Comparison of ENCODE assay signal across 8 cellular contexts in genomic region chr18:48950536-48951447, GRCh38. TPM values are rescaled to one million over a fixed set of nuclear protein-coding genes. Genes with fewer than 3 reads are reported as not detected.
DNase-seq lines count a peak whose midpoint lies in the region; ATAC-seq and TF ChIP-seq lines count a peak whose summit lies in the region.

TSS of gene SMAD7 (minus strand) at chr18:48950965. CDS start at chr18:48950424, 541 bp downstream.

- peak; percentile 68 for DNase-seq in DMS 273 (lab: John Stamatoyannopoulos, UW; ENCODE audit: unreplicated experiment)
- no peak for DNase-seq in DMS 273 treated with DMSO at 0.1 percent for 48 hours (lab: John Stamatoyannopoulos, UW)
- peak; percentile 91 for DNase-seq in NCI-H69 (lab: John Stamatoyannopoulos, UW)
- DNase-seq in mesenchymal stem cell: peak; percentile 47
- DNase-seq in type B pancreatic cell (ENCODE audit: extremely low spot score, unreplicated experiment): no peak
- no peak for DNase-seq in stimulated activated CD4-positive, alpha-beta T cell treated with anti-CD3 and anti-CD28 coated beads, Interleukin-15, amount 100 ng/mL, for 24 hours

- peak within 1 kb of the TSS; percentile 88 for H4K91ac ChIP-seq in mesenchymal stem cell (ENCODE audit: low read length)

- H3K18ac ChIP-seq in mesenchymal stem cell (ENCODE audit: low read depth in 1 of 2, low read length in 2 of 2): peak within 1 kb of the TSS; percentile 97 to 99

- H2BK120ac ChIP-seq in mesenchymal stem cell (ENCODE audit: low read depth, low read length): peak within 1 kb of the TSS; percentile 91

- H3K14ac ChIP-seq in mesenchymal stem cell (ENCODE audit: low read length in 2 of 2): peak within 1 kb of the TSS in 1 of 2 experiments; percentile 94

- H2AFZ ChIP-seq in mesenchymal stem cell (ENCODE audit: low read depth, low read length): no peak within 1 kb of the TSS

- peak within 1 kb of the TSS; percentile 97 for H2BK5ac ChIP-seq in mesenchymal stem cell (ENCODE audit: low read depth, low read length, poor library complexity, severe bottlenecking)

- H3K27me3 ChIP-seq in mesenchymal stem cell (ENCODE audit: control insufficient read depth in 1 of 2, insufficient read depth in 1 of 2, low read length in 2 of 2): no peaks in the 10 kb centered on the region

- H3K9me3 Mint-ChIP-seq in type B pancreatic cell: no peaks in the 10 kb centered on the region

- H3K27ac ChIP-seq in cingulate gyrus (ENCODE audit: low read depth, low read length): peak within 1 kb of the TSS; percentile 75
- H3K27ac ChIP-seq in mesenchymal stem cell (ENCODE audit: low read length, poor library complexity, severe bottlenecking): peak within 1 kb of the TSS; percentile 90

- peaks cover 7% of the 10 kb centered on the region for H3K4me1 ChIP-seq in mesenchymal stem cell (ENCODE audit: control insufficient read depth, insufficient read depth, low read depth, low read length)

- no peaks in the 10 kb centered on the region for H3K9me3 ChIP-seq in mesenchymal stem cell (ENCODE audit: control insufficient read depth, low read length)

- H3K36me3 ChIP-seq in mesenchymal stem cell (ENCODE audit: control insufficient read depth in 1 of 2, insufficient read depth in 2 of 2, low read depth in 1 of 2, low read length in 2 of 2): peaks cover 25 to 37% of the 10 kb centered on the region in 2 experiments

- H3K9ac ChIP-seq in mesenchymal stem cell (ENCODE audit: low read length): peak within 1 kb of the TSS; percentile 95

- H3K4me3 Mint-ChIP-seq in type B pancreatic cell: peak within 1 kb of the TSS; percentile 94

- peak within 1 kb of the TSS; percentile 80 to 94 for H2BK12ac ChIP-seq in mesenchymal stem cell (ENCODE audit: low read length in 2 of 2)

- peak within 1 kb of the TSS; percentile 85 to 86 for H3K4ac ChIP-seq in mesenchymal stem cell (ENCODE audit: low read depth in 1 of 2, low read length in 2 of 2)

- H3K4me1 Mint-ChIP-seq in type B pancreatic cell (ENCODE audit: unreplicated experiment): peaks cover 45% of the 10 kb centered on the region

- peak within 1 kb of the TSS; percentile 84 to 93 for H3K4me3 ChIP-seq in mesenchymal stem cell (ENCODE audit: insufficient read depth in 1 of 2, low read depth in 1 of 2, low read length in 2 of 2)

- peaks cover 19% of the 10 kb centered on the region for H3K36me3 Mint-ChIP-seq in type B pancreatic cell

- 2% methylated on average over 40 of the region's 71 CpGs for WGBS in mesenchymal stem cell

- peak within 1 kb of the TSS; percentile 9 for H2AK5ac ChIP-seq in mesenchymal stem cell (ENCODE audit: low read length, severe bottlenecking)

- peak within 1 kb of the TSS; percentile 80 for H4K8ac ChIP-seq in mesenchymal stem cell (ENCODE audit: low read length)

- no peaks in the 10 kb centered on the region for H3K79me1 ChIP-seq in mesenchymal stem cell (replicated peaks; ENCODE audit: low read length, poor library complexity, severe bottlenecking)

- no peak for ATAC-seq in HG03432 (IDR thresholded peaks at IDR 0.05; ENCODE audit: unreplicated experiment)

- no peak for TF ChIP-seq CTCF in type B pancreatic cell (conservative IDR thresholded peaks at IDR 0.05)

- no peaks in the 10 kb centered on the region for H3K27me3 Mint-ChIP-seq in type B pancreatic cell

- peak within 1 kb of the TSS; percentile 52 for H3K4me2 ChIP-seq in mesenchymal stem cell (ENCODE audit: low read length, poor library complexity, severe bottlenecking)

- H3K23ac ChIP-seq in mesenchymal stem cell (ENCODE audit: low read length in 2 of 2): peak within 1 kb of the TSS; percentile 20 to 98

- peak within 1 kb of the TSS; percentile 80 for H2BK15ac ChIP-seq in mesenchymal stem cell (ENCODE audit: low read depth, poor library complexity, severe bottlenecking)

- peak within 1 kb of the TSS; percentile 92 for H3K27ac Mint-ChIP-seq in type B pancreatic cell

RNA-seq across cellular contexts. Expression of gene SMAD7, which starts in this region (rescaled TPM):
- polyA plus RNA-seq in mesenchymal stem cell (2013, experiment 1 of 2): 9.6 TPM
- 9.9 TPM for polyA plus RNA-seq in mesenchymal stem cell (2013, experiment 2 of 2)
- 17.8 and 30.9 TPM in 2 replicates for total RNA-seq in type B pancreatic cell (ENCODE audit: low replicate concordance)

Comparison
In these comparisons a context has a peak if more than half of its experiments do, and no peak if none do; other contexts are left out.
1. DNase-seq: peak in DMS 273 (single experiment), NCI-H69 (single experiment) and mesenchymal stem cell (single experiment); none in DMS 273 treated with DMSO at 0.1 percent for 48 hours (single experiment), type B pancreatic cell (single experiment) and stimulated activated CD4-positive, alpha-beta T cell treated with anti-CD3 and anti-CD28 coated beads, Interleukin-15, amount 100 ng/mL, for 24 hours (single experiment).